20 cellular contexts compared by ENCODE assay signal in the genomic region with DNA sequence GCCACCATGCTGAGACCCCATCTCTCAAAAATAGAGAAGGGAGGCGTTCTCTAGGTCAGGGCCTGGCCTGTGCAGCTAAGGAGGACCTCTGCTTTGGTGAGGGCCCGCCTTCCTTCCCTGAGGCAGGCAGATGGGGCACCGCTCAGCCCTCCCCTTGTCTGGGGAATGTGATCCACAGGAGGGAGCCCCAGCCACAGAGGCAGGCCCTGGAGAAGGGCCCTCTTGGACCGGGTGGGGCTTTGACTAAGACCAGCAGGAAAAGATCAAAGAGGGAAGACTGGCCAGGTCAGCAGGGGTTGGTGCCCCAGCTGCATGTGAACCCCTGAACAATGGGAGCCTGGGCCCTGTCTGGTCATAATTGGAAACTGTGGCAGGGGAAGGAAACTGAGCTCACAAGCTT. TPM values are rescaled to one million over a fixed set of nuclear protein-coding genes. Genes with fewer than 3 reads are reported as not detected.
DNase-seq lines count a peak whose midpoint lies in the region; ATAC-seq and TF ChIP-seq lines count a peak whose summit lies in the region.
"Had no signal": no experiment of that assay in that cellular context is flagged by ENCODE, and none has a peak within 500 bp of the region (broad histone marks: within the 10 kb centered on the region; RNA-seq: fewer than 3 reads in every experiment).

No MANE protein-coding gene starts in this region.

- H2BK15ac ChIP-seq in mesenchymal stem cell (ENCODE audit: low read depth, poor library complexity, severe bottlenecking) = no peak overlapping the region

- CTCF ChIA-PET in RWPE1 (lab: Yijun Ruan, JAX) = interaction anchor here (0.6 to 1.4 kb wide), 4 partner anchors 10 to 478 kb away, joined by 3 to 5 read pairs (median 4); no protein-coding TSS in a partner anchor

- no peak for ATAC-seq in right cardiac atrium
- no peak for ATAC-seq in heart left ventricle
- no peak for ATAC-seq in GM19023 (IDR thresholded peaks at IDR 0.05; ENCODE audit: unreplicated experiment)
- ATAC-seq: GM23338, HepG2, SK-N-SH treated with all-trans-retinoic acid at 6 μM for 48 hours had no signal

- H2AK5ac ChIP-seq in mesenchymal stem cell (ENCODE audit: low read length, severe bottlenecking) = peak overlapping the region; percentile 49

- peaks cover 16% of the 10 kb centered on the region for H3K79me1 ChIP-seq in mesenchymal stem cell (replicated peaks; ENCODE audit: low read length, poor library complexity, severe bottlenecking)

- peak in 2 of 3 donors; percentile 36 to 39 for DNase-seq in right cardiac atrium
- no peak for DNase-seq in heart left ventricle
- no peak for DNase-seq in RWPE1 (ENCODE audit: low spot score)
- no peak for DNase-seq in mesenchymal stem cell
- no peak for DNase-seq in activated CD4-positive, alpha-beta T cell treated with anti-CD3 and anti-CD28 coated beads for 1 hour
- DNase-seq in COLO829 (ENCODE audit: low spot score) = no peak
- DNase-seq: C1 segment of cervical spinal cord, GF-D8, KG1, NCI-H1105 treated with DMSO at 0.1 percent for 48 hours, NCI-H1694, NCI-H2081 treated with DMSO at 0.1 percent for 48 hours, NCI-H510A, NCI-H774, OCI-M1, SHP77 treated with DMSO at 0.1 percent for 48 hours had no signal

- TF ChIP-seq CTCF in heart left ventricle (IDR thresholded peaks at IDR 0.05) (no peak), RWPE1 (conservative IDR thresholded peaks at IDR 0.05; ENCODE audit: low read depth) (no peak)

- TF ChIP-seq POLR2A in heart left ventricle (IDR thresholded peaks at IDR 0.05) = no peak

- H2AFZ ChIP-seq in mesenchymal stem cell (ENCODE audit: low read depth, low read length) = no peak overlapping the region
- H2AFZ ChIP-seq: GM23338 had no signal

- H2BK120ac ChIP-seq in mesenchymal stem cell (ENCODE audit: low read depth, low read length) = no peak overlapping the region

- no peak overlapping the region for H3K14ac ChIP-seq in mesenchymal stem cell (ENCODE audit: low read length in 2 of 2)

- H2BK12ac ChIP-seq in mesenchymal stem cell (ENCODE audit: low read length in 2 of 2) = no peak overlapping the region

- H3K9me3 ChIP-seq in right cardiac atrium (ENCODE audit: control insufficient read depth, low read length) (no peaks in the 10 kb centered on the region), heart left ventricle (no peaks in the 10 kb centered on the region), mesenchymal stem cell (ENCODE audit: control insufficient read depth, low read length) (no peaks in the 10 kb centered on the region)

- H3K4ac ChIP-seq in mesenchymal stem cell (ENCODE audit: low read depth in 1 of 2, low read length in 2 of 2) = no peak overlapping the region

- H3K27me3 ChIP-seq in right cardiac atrium (ENCODE audit: control insufficient read depth, insufficient read depth) (no peaks in the 10 kb centered on the region), heart left ventricle (no peaks in the 10 kb centered on the region), mesenchymal stem cell (ENCODE audit: control insufficient read depth in 1 of 2, insufficient read depth in 1 of 2, low read length in 2 of 2) (no peaks in the 10 kb centered on the region)

- no peak overlapping the region for H3K4me3 ChIP-seq in right cardiac atrium (ENCODE audit: low read length)
- H3K4me3 ChIP-seq in heart left ventricle = no peak overlapping the region
- no peak overlapping the region for H3K4me3 ChIP-seq in mesenchymal stem cell (ENCODE audit: insufficient read depth in 1 of 2, low read depth in 1 of 2, low read length in 2 of 2)
- H3K4me3 ChIP-seq: GM23338 had no signal

- no peak overlapping the region for H2BK5ac ChIP-seq in mesenchymal stem cell (ENCODE audit: low read depth, low read length, poor library complexity, severe bottlenecking)

- H4K91ac ChIP-seq in mesenchymal stem cell (ENCODE audit: low read length) = no peak overlapping the region

- H3K23ac ChIP-seq in mesenchymal stem cell (ENCODE audit: low read length in 2 of 2) = no peak overlapping the region

- no peak overlapping the region for H3K27ac ChIP-seq in right cardiac atrium (ENCODE audit: low read length)
- H3K27ac ChIP-seq in heart left ventricle = no peak overlapping the region
- H3K27ac ChIP-seq in RWPE1 = peak overlapping the region; percentile 9; the same call in 1 of the 2 replicates
- no peak overlapping the region for H3K27ac ChIP-seq in mesenchymal stem cell (ENCODE audit: low read length, poor library complexity, severe bottlenecking)

- no peak overlapping the region for H3K4me2 ChIP-seq in mesenchymal stem cell (ENCODE audit: low read length, poor library complexity, severe bottlenecking)
- H3K4me2 ChIP-seq: GM23338 had no signal

- H3K4me1 ChIP-seq in right cardiac atrium (ENCODE audit: control insufficient read depth, insufficient read depth, low read length) = peaks cover 1% of the 10 kb centered on the region
- H3K4me1 ChIP-seq in heart left ventricle = peaks cover 0 to 16% (median 5%) of the 10 kb centered on the region in 12 donors
- H3K4me1 ChIP-seq in mesenchymal stem cell (ENCODE audit: control insufficient read depth, insufficient read depth, low read depth, low read length) = peaks cover 8% of the 10 kb centered on the region

- intact Hi-C loops in right cardiac atrium (cut with DNase I) = loop anchor here (5.0 to 10.0 kb wide), 3 partner anchors 362 to 652 kb away; no protein-coding TSS in a partner anchor
- intact Hi-C loops in heart left ventricle (cut with DNase I) = loop anchor here in 5 of 10 donors (2.0 to 10.0 kb wide), 5 partner anchors 478 to 662 kb away; partner anchors contain the start of genes C9orf50 (in 1 of the 5) and NTMT1 (in 1 of the 5)

- POLR2A ChIA-PET in RWPE1 (lab: Yijun Ruan, JAX; ENCODE audit: low non-redundant PET) = interaction anchor here (0.7 kb wide), 1 partner anchor 493 kb away, joined by 3 read pairs; the partner anchor contains the start of gene NTMT1

- H4K8ac ChIP-seq in mesenchymal stem cell (ENCODE audit: low read length) = no peak overlapping the region

- no peak overlapping the region for H3K18ac ChIP-seq in mesenchymal stem cell (ENCODE audit: low read depth in 1 of 2, low read length in 2 of 2)

- 90% methylated on average over 4 of the region's 4 CpGs for WGBS in right cardiac atrium
- 82 to 89% (median 88%) methylated on average over 4 of the region's 4 CpGs for WGBS in heart left ventricle, 4 donors
- 87% methylated on average over 4 of the region's 4 CpGs for WGBS in mesenchymal stem cell

- H3K36me3 ChIP-seq in heart left ventricle (peaks cover 0 to 93% (median 69%) of the 10 kb centered on the region in 9 donors), mesenchymal stem cell (ENCODE audit: control insufficient read depth in 1 of 2, insufficient read depth in 2 of 2, low read depth in 1 of 2, low read length in 2 of 2) (peaks cover 57 to 76% of the 10 kb centered on the region in 2 experiments)

- peak overlapping the region; percentile 58 for H3K9ac ChIP-seq in mesenchymal stem cell (ENCODE audit: low read length)

RNA-seq across cellular contexts. Expression of gene PTPA, which starts 21.9 kb away (rescaled TPM):
- total RNA-seq in right cardiac atrium (100 to 1,000 TPM; 115 to 170 (median 144) TPM), heart left ventricle (100 to 1,000 TPM in 8 of 9 donors, 10 to 100 TPM in 1; 96.0 to 212 (median 172) TPM)
- polyA plus RNA-seq in right cardiac atrium (147 TPM), heart left ventricle (100 to 1,000 TPM; 129 to 211 TPM)
- polyA plus RNA-seq in mesenchymal stem cell (2013, experiment 1 of 2) = 106 TPM
- 99.4 TPM for polyA plus RNA-seq in mesenchymal stem cell (2013, experiment 2 of 2)

RNA-seq across cellular contexts. Expression of gene CRAT, which starts 22.5 kb away (rescaled TPM):
- total RNA-seq in right cardiac atrium (10 to 100 TPM; 47.0 to 69.9 (median 56.8) TPM), heart left ventricle (100 to 1,000 TPM in 2 of 9 donors, 10 to 100 TPM in 7; 50.8 to 126 (median 68.2) TPM)
- polyA plus RNA-seq in right cardiac atrium (63.3 TPM), heart left ventricle (10 to 100 TPM; 37.0 to 64.7 TPM)
- polyA plus RNA-seq in mesenchymal stem cell (2013, experiment 1 of 2) = 22.6 TPM
- polyA plus RNA-seq in mesenchymal stem cell (2013, experiment 2 of 2) = 22.5 TPM

RNA-seq across cellular contexts. Expression of gene IER5L, which starts 45.0 kb away (rescaled TPM):
- 1 to 10 TPM; 6.7 to 9.4 (median 8.7) TPM for total RNA-seq in right cardiac atrium
- polyA plus RNA-seq in right cardiac atrium = 10.4 TPM
- 10 to 100 TPM in 3 of 9 donors, 1 to 10 TPM in 6; 4.1 to 18.4 (median 5.5) TPM for total RNA-seq in heart left ventricle
- 1 to 10 TPM; 2.8 to 7.3 TPM for polyA plus RNA-seq in heart left ventricle
- 26.8 TPM for polyA plus RNA-seq in mesenchymal stem cell (2013, experiment 1 of 2)
- polyA plus RNA-seq in mesenchymal stem cell (2013, experiment 2 of 2) = 26.3 TPM

RNA-seq across cellular contexts. Expression of gene DOLPP1, which starts 52.2 kb away (rescaled TPM):
- total RNA-seq in right cardiac atrium (1 to 10 TPM; 6.3 to 7.3 (median 6.8) TPM), heart left ventricle (10 to 100 TPM in 1 of 9 donors, 1 to 10 TPM in 8; 3.2 to 10.3 (median 5.8) TPM)
- polyA plus RNA-seq in right cardiac atrium (3.3 TPM), heart left ventricle (10 to 100 TPM in 1 of 2 donors, 1 to 10 TPM in 1; 3.0 to 11.5 TPM)
- 14.0 TPM for polyA plus RNA-seq in mesenchymal stem cell (2013, experiment 1 of 2)
- 13.7 TPM for polyA plus RNA-seq in mesenchymal stem cell (2013, experiment 2 of 2)

Comparison
In these comparisons a context has a peak if more than half of its experiments do, and no peak if none do; other contexts are left out.
1. DNase-seq: peak in right cardiac atrium (2 of 3); none in heart left ventricle (0 of 5), RWPE1 (single experiment), mesenchymal stem cell (single experiment), activated CD4-positive, alpha-beta T cell treated with anti-CD3 and anti-CD28 coated beads for 1 hour (single experiment) and COLO829 (single experiment).